31 cellular contexts compared by ENCODE assay signal in genomic region chr2:120388222-120389035, GRCh38. TPM values are rescaled to one million over a fixed set of nuclear protein-coding genes. Genes with fewer than 3 reads are reported as not detected.
A peak's percentile ranks its signal among the peaks of the same experiment; 100 is the strongest.
DNase-seq lines count a peak whose midpoint lies in the region; ATAC-seq and TF ChIP-seq lines count a peak whose summit lies in the region.
"Had no signal": no experiment of that assay in that cellular context is flagged by ENCODE, and none has a peak within 500 bp of the region (broad histone marks: within the 10 kb centered on the region; RNA-seq: fewer than 3 reads in every experiment).

No MANE protein-coding gene starts in this region.

- H4K20me1 ChIP-seq in osteoblast (ENCODE audit: insufficient read depth, low read length), result no peaks in the 10 kb centered on the region

- no peaks in the 10 kb centered on the region for H3K79me2 ChIP-seq in osteoblast (ENCODE audit: insufficient read depth, low read length)

- no peaks in the 10 kb centered on the region for H3K36me3 ChIP-seq in osteoblast (ENCODE audit: insufficient read depth, low read length)
- H3K36me3 ChIP-seq: uterus had no signal

- no peak overlapping the region for H3K27ac Mint-ChIP-seq in activated CD8-positive, alpha-beta memory T cell treated with anti-CD3 and anti-CD28 coated beads, Interleukin-2, amount 10 ng/mL, durations not matched to agents 7 days and 5 days
- no peak overlapping the region for H3K27ac Mint-ChIP-seq in CD14-positive monocyte
- H3K27ac Mint-ChIP-seq: activated naive CD4-positive, alpha-beta T cell treated with anti-CD3 and anti-CD28 coated beads, Interleukin-2, amount 50 U/mL, for 24 hours; activated T-helper 1 cell treated with anti-CD3 and anti-CD28 coated beads, Interleukin-12 subunit alpha, Interleukin-12 subunit beta, Interleukin-2, Interleukin-4 antibody, amounts not matched to agents 30 ng/mL and 10 ng/mL and 1 ng/mL, durations not matched to agents 14 hours and 24 hours and 36 hours; CD4-positive, CD25-positive, alpha-beta regulatory T cell; immature natural killer cell; mesothelial cell of epicardium had no signal

- no peaks in the 10 kb centered on the region for H3K4me1 ChIP-seq in osteoblast (ENCODE audit: insufficient read depth, low read length)
- H3K4me1 ChIP-seq: uterus had no signal

- peaks cover 4% of the 10 kb centered on the region for H3K9me3 ChIP-seq in osteoblast (ENCODE audit: low read depth, low read length)
- H3K9me3 ChIP-seq: uterus had no signal

- no peaks in the 10 kb centered on the region for H3K27me3 Mint-ChIP-seq in activated CD8-positive, alpha-beta memory T cell treated with anti-CD3 and anti-CD28 coated beads, Interleukin-2, amount 10 ng/mL, durations not matched to agents 7 days and 5 days
- peaks cover 2% of the 10 kb centered on the region in 3 donors for H3K27me3 Mint-ChIP-seq in CD14-positive monocyte (ENCODE audit: low read depth in 3 of 3)
- H3K27me3 Mint-ChIP-seq: activated naive CD4-positive, alpha-beta T cell treated with anti-CD3 and anti-CD28 coated beads, Interleukin-2, amount 50 U/mL, for 24 hours; CD4-positive, CD25-positive, alpha-beta regulatory T cell had no signal

- H3K36me3 Mint-ChIP-seq in activated CD8-positive, alpha-beta memory T cell treated with anti-CD3 and anti-CD28 coated beads, Interleukin-2, amount 10 ng/mL, durations not matched to agents 7 days and 5 days, result no peaks in the 10 kb centered on the region
- no peaks in the 10 kb centered on the region for H3K36me3 Mint-ChIP-seq in CD14-positive monocyte
- H3K36me3 Mint-ChIP-seq: activated naive CD4-positive, alpha-beta T cell treated with anti-CD3 and anti-CD28 coated beads, Interleukin-2, amount 50 U/mL, for 24 hours; CD4-positive, CD25-positive, alpha-beta regulatory T cell; immature natural killer cell; mesothelial cell of epicardium had no signal

- H2AFZ ChIP-seq in osteoblast (ENCODE audit: low read length), result no peak overlapping the region
- H2AFZ ChIP-seq: PC-9 had no signal

- intact Hi-C loops in CD14-positive monocyte (cut with micrococcal nuclease), result no loop called here

- peak; percentile 13 for DNase-seq in activated CD8-positive, alpha-beta memory T cell treated with anti-CD3 and anti-CD28 coated beads, Interleukin-2, amount 50 U/mL, for 48 hours
- DNase-seq in activated CD8-positive, alpha-beta memory T cell treated with anti-CD3 and anti-CD28 coated beads, Interleukin-2, amount 10 ng/mL, durations not matched to agents 7 days and 5 days, result no peak
- DNase-seq in CD14-positive monocyte (ENCODE audit: low spot score), result peak; percentile 21
- DNase-seq in ecto neural progenitor cell (ENCODE audit: low spot score), result peak; percentile 22
- peak; percentile 51 for DNase-seq in osteoblast (ENCODE audit: insufficient read length, low spot score, missing footprints)
- no peak for DNase-seq in stimulated activated CD4-positive, alpha-beta T cell treated with anti-CD3 and anti-CD28 coated beads, Interleukin-4, amount 100 ng/mL, for 1 hour
- DNase-seq: activated CD8-positive, alpha-beta memory T cell treated with anti-CD3 and anti-CD28 coated beads for 24 hours; anterior cingulate cortex; Calu3; CD4-positive, CD25-positive, alpha-beta regulatory T cell; DMS79; effector memory CD4-positive, alpha-beta T cell; HCEC 1CT; immature natural killer cell; MM.1S; NCI-H2029 treated with DMSO at 0.1 percent for 48 hours; NCI-H526; PC-9; SIG-M5; stimulated activated naive CD4-positive, alpha-beta T cell had no signal

- ATAC-seq in activated CD8-positive, alpha-beta memory T cell treated with anti-CD3 and anti-CD28 coated beads, Interleukin-2, amount 10 ng/mL, durations not matched to agents 7 days and 5 days, result no peak
- ATAC-seq in GM18909 (IDR thresholded peaks at IDR 0.05; ENCODE audit: poor library complexity, unreplicated experiment) (no peak), HG02588 (IDR thresholded peaks at IDR 0.05; ENCODE audit: unreplicated experiment) (no peak)

- no peak overlapping the region for H3K4me3 ChIP-seq in osteoblast (ENCODE audit: insufficient read depth, low read length)
- H3K4me3 ChIP-seq: PC-9, skin epidermis, uterus had no signal

- no peak overlapping the region for H3K4me3 Mint-ChIP-seq in activated CD8-positive, alpha-beta memory T cell treated with anti-CD3 and anti-CD28 coated beads, Interleukin-2, amount 10 ng/mL, durations not matched to agents 7 days and 5 days
- H3K4me3 Mint-ChIP-seq in CD14-positive monocyte, result no peak overlapping the region
- H3K4me3 Mint-ChIP-seq: activated naive CD4-positive, alpha-beta T cell treated with anti-CD3 and anti-CD28 coated beads, Interleukin-2, amount 50 U/mL, for 24 hours; activated T-helper 1 cell treated with anti-CD3 and anti-CD28 coated beads, Interleukin-12 subunit alpha, Interleukin-12 subunit beta, Interleukin-2, Interleukin-4 antibody, amounts not matched to agents 30 ng/mL and 10 ng/mL and 1 ng/mL, durations not matched to agents 14 hours and 24 hours and 36 hours; CD4-positive, CD25-positive, alpha-beta regulatory T cell; immature natural killer cell; mesothelial cell of epicardium had no signal

- CTCF ChIA-PET in activated CD8-positive, alpha-beta memory T cell treated with anti-CD3 and anti-CD28 coated beads, Interleukin-2, amount 10 ng/mL, durations not matched to agents 7 days and 5 days (lab: Charles Lee), result no interaction called here

- H3K27me3 ChIP-seq in osteoblast (ENCODE audit: insufficient read depth, low read length), result peaks cover 21% of the 10 kb centered on the region
- H3K27me3 ChIP-seq: uterus had no signal

- H3K27ac ChIP-seq in osteoblast (ENCODE audit: low read depth, low read length), result no peak overlapping the region
- H3K27ac ChIP-seq: epithelial cell of prostate, HL-60, KMS-11, PC-9, skin epidermis, uterus had no signal

- H3K4me1 Mint-ChIP-seq in activated CD8-positive, alpha-beta memory T cell treated with anti-CD3 and anti-CD28 coated beads, Interleukin-2, amount 10 ng/mL, durations not matched to agents 7 days and 5 days, result peaks cover 2% of the 10 kb centered on the region
- no peaks in the 10 kb centered on the region for H3K4me1 Mint-ChIP-seq in CD14-positive monocyte
- H3K4me1 Mint-ChIP-seq: activated naive CD4-positive, alpha-beta T cell treated with anti-CD3 and anti-CD28 coated beads, Interleukin-2, amount 50 U/mL, for 24 hours; CD4-positive, CD25-positive, alpha-beta regulatory T cell; mesothelial cell of epicardium had no signal

- TF ChIP-seq CTCF in CD14-positive monocyte (IDR thresholded peaks at IDR 0.05) (no peak), osteoblast (IDR thresholded peaks at IDR 0.05; ENCODE audit: extremely low read depth, low read depth, low read length) (no peak)

- peaks cover 2% of the 10 kb centered on the region for H3K9me3 Mint-ChIP-seq in activated CD8-positive, alpha-beta memory T cell treated with anti-CD3 and anti-CD28 coated beads, Interleukin-2, amount 10 ng/mL, durations not matched to agents 7 days and 5 days (ENCODE audit: low read depth)
- peaks cover 0 to 7% (median 3%) of the 10 kb centered on the region in 7 donors for H3K9me3 Mint-ChIP-seq in CD14-positive monocyte
- H3K9me3 Mint-ChIP-seq: activated naive CD4-positive, alpha-beta T cell treated with anti-CD3 and anti-CD28 coated beads, Interleukin-2, amount 50 U/mL, for 24 hours; activated T-helper 1 cell treated with anti-CD3 and anti-CD28 coated beads, Interleukin-12 subunit alpha, Interleukin-12 subunit beta, Interleukin-2, Interleukin-4 antibody, amounts not matched to agents 30 ng/mL and 10 ng/mL and 1 ng/mL, durations not matched to agents 14 hours and 24 hours and 36 hours; immature natural killer cell; mesothelial cell of epicardium had no signal

- no peak overlapping the region for H3K4me2 ChIP-seq in osteoblast (ENCODE audit: insufficient read depth, low read length)
- H3K4me2 ChIP-seq: KMS-11, PC-9 had no signal

RNA-seq across cellular contexts. Expression of gene INHBB, which starts 42.5 kb away (rescaled TPM):
- total RNA-seq in activated CD8-positive, alpha-beta memory T cell treated with anti-CD3 and anti-CD28 coated beads, Interleukin-2, amount 10 ng/mL, durations not matched to agents 7 days and 5 days, result not detected
- not detected for polyA plus RNA-seq in CD14-positive monocyte
- under 0.01 and 0.29 TPM in 2 replicates for total RNA-seq in osteoblast
- total RNA-seq: activated T-helper 1 cell treated with anti-CD3 and anti-CD28 coated beads, Interleukin-12 subunit alpha, Interleukin-12 subunit beta, Interleukin-2, Interleukin-4 antibody, amounts not matched to agents 30 ng/mL and 10 ng/mL and 1 ng/mL, durations not matched to agents 14 hours and 24 hours and 36 hours; Calu3; CD4-positive, CD25-positive, alpha-beta regulatory T cell; mesothelial cell of epicardium; T-helper 2 cell treated with Interferon-gamma antibody and Interleukin-4, amounts not matched to agents 100 ng/mL and 5 ng/mL, for 36 hours had no signal
- polyA plus RNA-seq: CD4-positive, CD25-positive, alpha-beta regulatory T cell; immature natural killer cell had no signal

Comparison
In these comparisons a context has a peak if more than half of its experiments do, and no peak if none do; other contexts are left out.
1. DNase-seq: peak in activated CD8-positive, alpha-beta memory T cell treated with anti-CD3 and anti-CD28 coated beads, Interleukin-2, amount 50 U/mL, for 48 hours (single experiment), CD14-positive monocyte (single experiment), ecto neural progenitor cell (single experiment) and osteoblast (single experiment); none in activated CD8-positive, alpha-beta memory T cell treated with anti-CD3 and anti-CD28 coated beads, Interleukin-2, amount 10 ng/mL, durations not matched to agents 7 days and 5 days (single experiment) and stimulated activated CD4-positive, alpha-beta T cell treated with anti-CD3 and anti-CD28 coated beads, Interleukin-4, amount 100 ng/mL, for 1 hour (single experiment).